Comparison of ENCODE assay signal across 14 cellular contexts in genomic region chr3:64837126-64837738, GRCh38.
"Had no signal": no experiment of that assay in that cellular context is flagged by ENCODE, and none has a peak within 500 bp of the region (broad histone marks: within the 10 kb centered on the region; RNA-seq: fewer than 3 reads in every experiment).

No MANE protein-coding gene starts in this region.

- H3K27ac ChIP-seq: brain microvascular endothelial cell, gastrocnemius medialis, hepatocyte, skin epidermis had no signal

- H3K9me3 ChIP-seq: gastrocnemius medialis had no signal

- H3K36me3 ChIP-seq: brain microvascular endothelial cell, gastrocnemius medialis had no signal

- H3K27me3 ChIP-seq: brain microvascular endothelial cell, dorsolateral prefrontal cortex, gastrocnemius medialis, hepatocyte had no signal

- H2AFZ ChIP-seq: hepatocyte had no signal

- H3K4me2 ChIP-seq: hepatocyte had no signal

- DNase-seq: activated CD4-positive, alpha-beta T cell treated with anti-CD3 and anti-CD28 coated beads, Interleukin-2, amount 50 U/mL, for 1 hour; activated T-cell treated with anti-CD3 and anti-CD28 coated beads for 4 hours; amniotic stem cell; brain microvascular endothelial cell; dorsolateral prefrontal cortex; gastrocnemius medialis; kidney glomerular epithelial cell; naive thymus-derived CD8-positive, alpha-beta T cell; occipital lobe; T-helper 2 cell had no signal

- H3K4me3 ChIP-seq: dorsolateral prefrontal cortex, gastrocnemius medialis, hepatocyte, skin epidermis had no signal

- H3K4me1 ChIP-seq: gastrocnemius medialis had no signal

- ATAC-seq: activated naive CD4-positive, alpha-beta T cell treated with anti-CD3 and anti-CD28 coated beads, Interleukin-2, amount 50 U/mL, for 72 hours; gastrocnemius medialis; naive thymus-derived CD8-positive, alpha-beta T cell; stimulated activated effector memory CD8-positive, alpha-beta T cell treated with anti-CD3 and anti-CD28 coated beads, Interleukin-12 subunit alpha, Interleukin-12 subunit beta, amount 100 ng/mL, for 72 hours had no signal
